ENCODE assay signal across 1 cellular context in genomic region chr17:41695954-41696720, GRCh38.
TF ChIP-seq lines count a peak whose summit lies in the region.

No MANE protein-coding gene starts in this region.

TF ChIP-seq in H1, 55 proteins besides CTCF, POLR2A, EP300 and RAD21:
- TF ChIP-seq NRF1 (IDR thresholded peaks at IDR 0.05; ENCODE audit: low read depth, low read length) = no peak
- no peak for TF ChIP-seq CHD1 (IDR thresholded peaks at IDR 0.05; ENCODE audit: low read depth, low read length)
- TF ChIP-seq ASH2L (IDR thresholded peaks at IDR 0.05; ENCODE audit: low read length) = no peak
- TF ChIP-seq GTF2F1 (IDR thresholded peaks at IDR 0.05; ENCODE audit: borderline replicate concordance, low read depth, low read length) = no peak
- no peak for TF ChIP-seq TCF12 (IDR thresholded peaks at IDR 0.05; ENCODE audit: low read depth, low read length)
- TF ChIP-seq NANOG (IDR thresholded peaks at IDR 0.05; ENCODE audit: insufficient read depth, low read depth, low read length, poor library complexity, severe bottlenecking) = no peak
- TF ChIP-seq HDAC6 (IDR thresholded peaks at IDR 0.05; ENCODE audit: low read depth, low read length) = no peak
- no peak for TF ChIP-seq JUN (IDR thresholded peaks at IDR 0.05; ENCODE audit: low read depth, low read length)
- no peak for TF ChIP-seq SIRT6 (IDR thresholded peaks at IDR 0.05; ENCODE audit: low read length)
- no peak for TF ChIP-seq PHF8 (conservative IDR thresholded peaks at IDR 0.05; ENCODE audit: low read depth, low read length)
- TF ChIP-seq E2F6 (IDR thresholded peaks at IDR 0.05) = no peak
- no peak for TF ChIP-seq KDM1A (IDR thresholded peaks at IDR 0.05; ENCODE audit: borderline replicate concordance, low read length)
- no peak for TF ChIP-seq MAX (IDR thresholded peaks at IDR 0.05)
- no peak for TF ChIP-seq EZH2 (IDR thresholded peaks at IDR 0.05; ENCODE audit: low read depth, low read length, severe bottlenecking)
- no peak for TF ChIP-seq ZNF274 (IDR thresholded peaks at IDR 0.05; ENCODE audit: borderline replicate concordance, extremely low read depth, low read length)
- no peak for TF ChIP-seq RNF2 (IDR thresholded peaks at IDR 0.05; ENCODE audit: borderline replicate concordance, low read depth, low read length, missing control alignments, poor library complexity, severe bottlenecking)
- no peak for TF ChIP-seq SAP30 (IDR thresholded peaks at IDR 0.05; ENCODE audit: insufficient read depth, insufficient replicate concordance, low read length)
- TF ChIP-seq SP2 (IDR thresholded peaks at IDR 0.05; ENCODE audit: low read length) = no peak
- no peak for TF ChIP-seq BACH1 (IDR thresholded peaks at IDR 0.05; ENCODE audit: low read length)
- TF ChIP-seq TBP (IDR thresholded peaks at IDR 0.05; ENCODE audit: low read depth, low read length) = no peak
